ENCODE assay signal across 13 cellular contexts in genomic region chr17:18521100-18521499, GRCh38. TPM values are rescaled to one million over a fixed set of nuclear protein-coding genes. Genes with fewer than 3 reads are reported as not detected.
"Had no signal": no experiment of that assay in that cellular context is flagged by ENCODE, and none has a peak within 500 bp of the region (broad histone marks: within the 10 kb centered on the region; RNA-seq: fewer than 3 reads in every experiment).

No MANE protein-coding gene starts in this region.

RNA-seq across cellular contexts. Expression of gene LGALS9C, which starts 44.5 kb away (rescaled TPM):
- total RNA-seq: naive thymus-derived CD8-positive, alpha-beta T cell; neural crest cell; omental fat pad; osteocyte; posterior vena cava; pulmonary artery endothelial cell; right atrium auricular region; subcutaneous adipose tissue; temporal lobe; thoracic aorta; thyroid gland; tibial nerve; ureter had no signal
- polyA plus RNA-seq: naive thymus-derived CD8-positive, alpha-beta T cell had no signal
